9 cellular contexts compared by ENCODE assay signal in the genomic region with DNA sequence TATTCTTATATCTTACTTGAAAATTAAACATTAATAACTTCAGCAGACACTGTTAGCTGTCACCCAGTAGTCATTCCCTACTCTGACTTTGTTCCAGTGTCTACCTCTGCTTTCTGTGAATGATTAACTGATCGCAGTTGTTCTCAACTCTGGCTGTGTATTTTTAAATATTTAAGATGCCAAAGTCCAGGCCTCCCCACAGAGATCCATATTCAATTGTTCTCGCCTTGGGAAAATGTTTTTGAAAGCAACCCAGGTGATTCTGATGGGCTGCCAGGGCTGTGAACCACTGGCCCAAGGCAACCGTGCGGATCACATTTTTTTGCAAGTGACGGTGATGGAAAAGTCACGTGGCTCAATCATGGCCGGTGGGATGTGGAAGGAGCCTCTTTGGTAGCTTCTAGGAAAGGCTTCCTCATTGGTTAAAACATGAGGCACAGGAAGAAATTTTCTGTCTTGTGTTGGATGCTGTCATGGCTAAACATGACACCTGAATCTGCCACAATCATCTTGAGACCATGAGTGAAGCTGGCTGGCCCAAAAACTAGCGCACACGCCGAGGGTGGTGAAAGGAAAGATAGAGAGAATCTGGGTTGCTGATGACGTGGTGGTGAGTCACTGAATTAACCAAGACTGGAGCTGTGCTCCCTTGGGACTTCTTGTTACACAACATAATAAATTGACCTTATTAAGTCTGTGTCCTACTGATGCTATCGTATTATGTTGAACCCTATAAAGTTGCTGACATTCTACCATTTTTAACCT. TPM values are rescaled to one million over a fixed set of nuclear protein-coding genes. Genes with fewer than 3 reads are reported as not detected.
DNase-seq lines count a peak whose midpoint lies in the region; ATAC-seq and TF ChIP-seq lines count a peak whose summit lies in the region.
"Had no signal": no experiment of that assay in that cellular context is flagged by ENCODE, and none has a peak within 500 bp of the region (broad histone marks: within the 10 kb centered on the region; RNA-seq: fewer than 3 reads in every experiment).

No MANE protein-coding gene starts in this region.

- CTCF ChIA-PET in HEK293 (lab: Yijun Ruan, JAX), result interaction anchor here (0.7 to 1.1 kb wide), 2 partner anchors 21 to 34 kb away, joined by 3 read pairs; no protein-coding TSS in a partner anchor

- H3K27ac ChIP-seq in HEK293 (ENCODE audit: extremely low read depth, low read depth, low read length), result no peak overlapping the region

- H3K4me3 ChIP-seq in HEK293 (ENCODE audit: low read depth, low read length), result no peak overlapping the region

- POLR2A ChIA-PET in HEK293 (lab: Yijun Ruan, JAX), result no interaction called here

- TF ChIP-seq CTCF in HEK293 (tag by site-specific recombination; IDR thresholded peaks at IDR 0.05), result no peak

- H3K36me3 ChIP-seq in HEK293 (ENCODE audit: control insufficient read depth in 2 of 2, insufficient read depth in 1 of 2, low read length in 2 of 2), result no peaks in the 10 kb centered on the region

- ATAC-seq in GM21528 (IDR thresholded peaks at IDR 0.05; ENCODE audit: low FRiP score, unreplicated experiment), result no peak
- ATAC-seq: natural killer cell had no signal

- H3K4me1 ChIP-seq in HEK293 (ENCODE audit: control insufficient read depth, insufficient read depth, low read length), result no peaks in the 10 kb centered on the region

- H3K9me3 ChIP-seq in HEK293 (ENCODE audit: control insufficient read depth, insufficient read depth, low read depth, low read length), result no peaks in the 10 kb centered on the region

- DNase-seq in A172 (ENCODE audit: low spot score), result peak; percentile 85
- peak; percentile 94 for DNase-seq in amniotic epithelial cell (ENCODE audit: low read depth)
- DNase-seq in kidney glomerular epithelial cell (lab: John Stamatoyannopoulos, UW), result peak; percentile 84
- DNase-seq in GDM1 (lab: John Stamatoyannopoulos, UW), result no peak
- DNase-seq in NCI-H2196 treated with DMSO at 0.1 percent for 48 hours (lab: John Stamatoyannopoulos, UW; ENCODE audit: unreplicated experiment), result no peak
- DNase-seq in effector CD8-positive, alpha-beta T cell (lab: John Stamatoyannopoulos, UW), result no peak
- DNase-seq: natural killer cell had no signal

TF ChIP-seq in HEK293, 187 proteins besides CTCF, POLR2A, EP300 and RAD21 (continues in another document):
- TF ChIP-seq ZNF184 (tag by site-specific recombination; IDR thresholded peaks at IDR 0.05) (0 out of 2 replicates have a peak, but pooled peaks have one; percentile 33), KLF10 (tag by site-specific recombination; IDR thresholded peaks at IDR 0.05) (no peak), SETDB1 (IDR thresholded peaks at IDR 0.05; ENCODE audit: insufficient read length, low read length) (peak; percentile 34), ZNF664 (tag by site-specific recombination; IDR thresholded peaks at IDR 0.05) (no peak), ZNF626 (tag by site-specific recombination; IDR thresholded peaks at IDR 0.05) (no peak), ZNF24 (tag by site-specific recombination; IDR thresholded peaks at IDR 0.05) (0 out of 2 replicates have a peak, but pooled peaks have one; percentile 55), MZF1 (tag by site-specific recombination; IDR thresholded peaks at IDR 0.05; ENCODE audit: borderline replicate concordance) (no peak), ZNF274 (IDR thresholded peaks at IDR 0.05; ENCODE audit: low read length) (no peak), ZNF274 (tag by site-specific recombination; IDR thresholded peaks at IDR 0.05; ENCODE audit: borderline replicate concordance) (no peak), ZNF416 (tag by site-specific recombination; IDR thresholded peaks at IDR 0.05) (no peak), KLF8 (tag by site-specific recombination; IDR thresholded peaks at IDR 0.05) (peak; percentile 42; the same call in 1 of the 2 replicates), ZSCAN23 (tag by site-specific recombination; IDR thresholded peaks at IDR 0.05) (no peak), ZNF174 (tag by site-specific recombination; IDR thresholded peaks at IDR 0.05) (no peak), ZNF350 (tag by site-specific recombination; IDR thresholded peaks at IDR 0.05) (no peak), ZNF202 (tag by site-specific recombination; IDR thresholded peaks at IDR 0.05; ENCODE audit: borderline replicate concordance) (peak; percentile 22; the same call in 1 of the 2 replicates), ZNF580 (tag by site-specific recombination; IDR thresholded peaks at IDR 0.05) (no peak), ZSCAN30 (tag by site-specific recombination; IDR thresholded peaks at IDR 0.05) (no peak), ZNF548 (tag by site-specific recombination; IDR thresholded peaks at IDR 0.05) (no peak), YY2 (tag by site-specific recombination; IDR thresholded peaks at IDR 0.05) (no peak)
- TF ChIP-seq, protein P1, sequence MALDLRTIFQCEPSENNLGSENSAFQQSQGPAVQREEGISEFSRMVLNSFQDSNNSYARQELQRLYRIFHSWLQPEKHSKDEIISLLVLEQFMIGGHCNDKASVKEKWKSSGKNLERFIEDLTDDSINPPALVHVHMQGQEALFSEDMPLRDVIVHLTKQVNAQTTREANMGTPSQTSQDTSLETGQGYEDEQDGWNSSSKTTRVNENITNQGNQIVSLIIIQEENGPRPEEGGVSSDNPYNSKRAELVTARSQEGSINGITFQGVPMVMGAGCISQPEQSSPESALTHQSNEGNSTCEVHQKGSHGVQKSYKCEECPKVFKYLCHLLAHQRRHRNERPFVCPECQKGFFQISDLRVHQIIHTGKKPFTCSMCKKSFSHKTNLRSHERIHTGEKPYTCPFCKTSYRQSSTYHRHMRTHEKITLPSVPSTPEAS (tag by site-specific recombination; IDR thresholded peaks at IDR 0.05), result no peak
- TF ChIP-seq, protein P2, sequence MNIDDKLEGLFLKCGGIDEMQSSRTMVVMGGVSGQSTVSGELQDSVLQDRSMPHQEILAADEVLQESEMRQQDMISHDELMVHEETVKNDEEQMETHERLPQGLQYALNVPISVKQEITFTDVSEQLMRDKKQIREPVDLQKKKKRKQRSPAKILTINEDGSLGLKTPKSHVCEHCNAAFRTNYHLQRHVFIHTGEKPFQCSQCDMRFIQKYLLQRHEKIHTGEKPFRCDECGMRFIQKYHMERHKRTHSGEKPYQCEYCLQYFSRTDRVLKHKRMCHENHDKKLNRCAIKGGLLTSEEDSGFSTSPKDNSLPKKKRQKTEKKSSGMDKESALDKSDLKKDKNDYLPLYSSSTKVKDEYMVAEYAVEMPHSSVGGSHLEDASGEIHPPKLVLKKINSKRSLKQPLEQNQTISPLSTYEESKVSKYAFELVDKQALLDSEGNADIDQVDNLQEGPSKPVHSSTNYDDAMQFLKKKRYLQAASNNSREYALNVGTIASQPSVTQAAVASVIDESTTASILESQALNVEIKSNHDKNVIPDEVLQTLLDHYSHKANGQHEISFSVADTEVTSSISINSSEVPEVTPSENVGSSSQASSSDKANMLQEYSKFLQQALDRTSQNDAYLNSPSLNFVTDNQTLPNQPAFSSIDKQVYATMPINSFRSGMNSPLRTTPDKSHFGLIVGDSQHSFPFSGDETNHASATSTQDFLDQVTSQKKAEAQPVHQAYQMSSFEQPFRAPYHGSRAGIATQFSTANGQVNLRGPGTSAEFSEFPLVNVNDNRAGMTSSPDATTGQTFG (tag by site-specific recombination; IDR thresholded peaks at IDR 0.05; ENCODE audit: borderline replicate concordance), result no peak
- TF ChIP-seq, protein P3, sequence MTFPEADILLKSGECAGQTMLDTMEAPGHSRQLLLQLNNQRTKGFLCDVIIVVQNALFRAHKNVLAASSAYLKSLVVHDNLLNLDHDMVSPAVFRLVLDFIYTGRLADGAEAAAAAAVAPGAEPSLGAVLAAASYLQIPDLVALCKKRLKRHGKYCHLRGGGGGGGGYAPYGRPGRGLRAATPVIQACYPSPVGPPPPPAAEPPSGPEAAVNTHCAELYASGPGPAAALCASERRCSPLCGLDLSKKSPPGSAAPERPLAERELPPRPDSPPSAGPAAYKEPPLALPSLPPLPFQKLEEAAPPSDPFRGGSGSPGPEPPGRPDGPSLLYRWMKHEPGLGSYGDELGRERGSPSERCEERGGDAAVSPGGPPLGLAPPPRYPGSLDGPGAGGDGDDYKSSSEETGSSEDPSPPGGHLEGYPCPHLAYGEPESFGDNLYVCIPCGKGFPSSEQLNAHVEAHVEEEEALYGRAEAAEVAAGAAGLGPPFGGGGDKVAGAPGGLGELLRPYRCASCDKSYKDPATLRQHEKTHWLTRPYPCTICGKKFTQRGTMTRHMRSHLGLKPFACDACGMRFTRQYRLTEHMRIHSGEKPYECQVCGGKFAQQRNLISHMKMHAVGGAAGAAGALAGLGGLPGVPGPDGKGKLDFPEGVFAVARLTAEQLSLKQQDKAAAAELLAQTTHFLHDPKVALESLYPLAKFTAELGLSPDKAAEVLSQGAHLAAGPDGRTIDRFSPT (tag by site-specific recombination; IDR thresholded peaks at IDR 0.05), result peak; percentile 59; the same call in 1 of the 2 replicates
- TF ChIP-seq, protein P4, sequence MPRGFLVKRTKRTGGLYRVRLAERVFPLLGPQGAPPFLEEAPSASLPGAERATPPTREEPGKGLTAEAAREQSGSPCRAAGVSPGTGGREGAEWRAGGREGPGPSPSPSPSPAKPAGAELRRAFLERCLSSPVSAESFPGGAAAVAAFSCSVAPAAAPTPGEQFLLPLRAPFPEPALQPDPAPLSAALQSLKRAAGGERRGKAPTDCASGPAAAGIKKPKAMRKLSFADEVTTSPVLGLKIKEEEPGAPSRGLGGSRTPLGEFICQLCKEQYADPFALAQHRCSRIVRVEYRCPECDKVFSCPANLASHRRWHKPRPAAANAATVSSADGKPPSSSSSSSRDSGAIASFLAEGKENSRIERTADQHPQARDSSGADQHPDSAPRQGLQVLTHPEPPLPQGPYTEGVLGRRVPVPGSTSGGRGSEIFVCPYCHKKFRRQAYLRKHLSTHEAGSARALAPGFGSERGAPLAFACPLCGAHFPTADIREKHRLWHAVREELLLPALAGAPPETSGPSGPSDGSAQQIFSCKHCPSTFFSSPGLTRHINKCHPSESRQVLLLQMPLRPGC (tag by site-specific recombination; IDR thresholded peaks at IDR 0.05), result peak; percentile 73

RNA-seq across cellular contexts. Expression of gene RDH12, which starts 37.2 kb away (rescaled TPM):
- 0.17 TPM in 1 of 2 replicates, not detected in the other for total RNA-seq in A172 (2014; rRNA removed; shearing (Covaris generic))
- total RNA-seq: natural killer cell had no signal

RNA-seq across cellular contexts. Expression of gene RDH11, which starts 43.4 kb away (rescaled TPM):
- 44.1 and 45.8 TPM in 2 replicates for total RNA-seq in A172 (2014; rRNA removed; shearing (Covaris generic))

Comparison
In these comparisons a context has a peak if more than half of its experiments do, and no peak if none do; other contexts are left out.
1. DNase-seq: peak in A172 (single experiment), amniotic epithelial cell (single experiment) and kidney glomerular epithelial cell (single experiment); none in GDM1 (single experiment), NCI-H2196 treated with DMSO at 0.1 percent for 48 hours (single experiment) and effector CD8-positive, alpha-beta T cell (single experiment).